In the genomic region with DNA sequence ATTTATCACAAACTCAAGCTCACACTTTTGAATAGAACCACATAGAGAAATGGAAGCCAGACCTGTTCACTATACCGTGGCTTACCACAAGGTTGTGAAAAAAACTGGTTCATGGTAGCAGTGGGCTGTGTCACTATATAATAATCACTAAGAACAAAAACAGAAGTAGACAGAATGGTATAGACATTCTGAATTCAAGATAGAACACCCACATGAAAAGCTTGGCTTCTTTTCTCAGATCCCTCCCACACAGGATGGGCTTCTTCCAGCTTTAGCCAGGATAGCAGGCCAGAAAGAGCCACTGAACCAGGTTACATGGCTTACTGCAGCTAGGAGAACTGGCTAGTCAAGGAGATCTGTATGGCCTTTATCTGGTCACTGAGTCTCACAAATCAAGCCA, we compare ENCODE assay signal across 28 cellular contexts. TPM values are rescaled to one million over a fixed set of nuclear protein-coding genes. Genes with fewer than 3 reads are reported as not detected.
A peak's percentile ranks its signal among the peaks of the same experiment; 100 is the strongest.
DNase-seq lines count a peak whose midpoint lies in the region; ATAC-seq and TF ChIP-seq lines count a peak whose summit lies in the region.
"Had no signal": no experiment of that assay in that cellular context is flagged by ENCODE, and none has a peak within 500 bp of the region (broad histone marks: within the 10 kb centered on the region; RNA-seq: fewer than 3 reads in every experiment).

No MANE protein-coding gene starts in this region.

- in situ Hi-C loops in gastrocnemius medialis (cut with MboI; ENCODE audit: low sequenced_read_pairs in 4 of 4) = no loop called here

- ATAC-seq in GM18868 (IDR thresholded peaks at IDR 0.05; ENCODE audit: unreplicated experiment) (peak; percentile 82), gastrocnemius medialis (no peak), HG03097 (IDR thresholded peaks at IDR 0.05; ENCODE audit: low FRiP score, unreplicated experiment) (no peak)
- ATAC-seq: activated CD8-positive, alpha-beta memory T cell treated with anti-CD3 and anti-CD28 coated beads, Interleukin-2, amount 10 ng/mL, durations not matched to agents 7 days and 5 days; activated T-cell treated with anti-CD3 and anti-CD28 coated beads, Interleukin-2, amount 50 U/mL, for 72 hours; left ventricle myocardium superior; naive thymus-derived CD8-positive, alpha-beta T cell; PC-3 had no signal

- H3K36me3 ChIP-seq in gastrocnemius medialis = no peaks in the 10 kb centered on the region
- H3K36me3 ChIP-seq: HAP-1 had no signal

- H3K27me3 ChIP-seq in gastrocnemius medialis = no peaks in the 10 kb centered on the region

- H3K9me3 ChIP-seq in gastrocnemius medialis = no peaks in the 10 kb centered on the region
- H3K9me3 ChIP-seq: Caco-2, HAP-1 had no signal

- no peak for TF ChIP-seq CTCF in gastrocnemius medialis (IDR thresholded peaks at IDR 0.05 in 4 of 5, conservative IDR thresholded peaks at IDR 0.05 in 1 of 5)

- no peak for TF ChIP-seq POLR2A in gastrocnemius medialis (IDR thresholded peaks at IDR 0.05)

- H3K27ac ChIP-seq in gastrocnemius medialis = peak overlapping the region; percentile 4 to 34 (median 21)

- H3K4me1 ChIP-seq in gastrocnemius medialis = peaks cover 0 to 4% of the 10 kb centered on the region in 2 donors
- H3K4me1 ChIP-seq: Caco-2, HAP-1 had no signal

- intact Hi-C loops in gastrocnemius medialis (cut with DNase I; ENCODE audit: low total_unique reads) = loop anchor here (10.0 kb wide), 1 partner anchor 164 kb away; no protein-coding TSS in a partner anchor

- H3K4me3 ChIP-seq in gastrocnemius medialis = no peak overlapping the region
- H3K4me3 ChIP-seq: HAP-1 had no signal

- DNase-seq in CD1c-positive myeloid dendritic cell (ENCODE audit: extremely low spot score) = peak; percentile 49
- peak; percentile 10 for DNase-seq in MV-4-11 (lab: John Stamatoyannopoulos, UW)
- DNase-seq in gastrocnemius medialis = no peak
- DNase-seq in germinal center (ENCODE audit: low spot score) = no peak
- no peak for DNase-seq in NCI-H2029 (lab: John Stamatoyannopoulos, UW)
- no peak for DNase-seq in iPS-NIHi7 (ENCODE audit: extremely low spot score)
- DNase-seq: activated CD4-positive, alpha-beta T cell treated with anti-CD3 and anti-CD28 coated beads, Interleukin-2, amount 50 U/mL, for 1 hour; activated CD8-positive, alpha-beta memory T cell treated with anti-CD3 and anti-CD28 coated beads, Interleukin-2, amount 10 ng/mL, durations not matched to agents 7 days and 5 days; activated naive CD4-positive, alpha-beta T cell; activated T-cell treated with anti-CD3 and anti-CD28 coated beads, Interleukin-2, amount 50 U/mL, for 72 hours; C1 segment of cervical spinal cord; Caco-2; DMS79; GF-D8; left ventricle myocardium superior; naive thymus-derived CD8-positive, alpha-beta T cell; NCI-H146; NCI-H2171; NCI-H524; NK-92 treated with Interleukin-12 subunit alpha and Interleukin-12 subunit beta, amount 100 ng/mL, for 24 hours; occipital lobe; PC-3; SHP77; SW 1271; T1000 had no signal

RNA-seq across cellular contexts. Expression of gene NRG2, which starts 6.1 kb away (rescaled TPM):
- total RNA-seq in gastrocnemius medialis = 10 to 100 TPM; 10.3 to 28.8 (median 20.0) TPM

Comparison
In these comparisons a context has a peak if more than half of its experiments do, and no peak if none do; other contexts are left out.
1. DNase-seq: peak in CD1c-positive myeloid dendritic cell (single experiment) and MV-4-11 (single experiment); none in gastrocnemius medialis (0 of 2), germinal center (single experiment), NCI-H2029 (single experiment) and iPS-NIHi7 (single experiment).